8 cellular contexts compared by ENCODE assay signal in the genomic region with DNA sequence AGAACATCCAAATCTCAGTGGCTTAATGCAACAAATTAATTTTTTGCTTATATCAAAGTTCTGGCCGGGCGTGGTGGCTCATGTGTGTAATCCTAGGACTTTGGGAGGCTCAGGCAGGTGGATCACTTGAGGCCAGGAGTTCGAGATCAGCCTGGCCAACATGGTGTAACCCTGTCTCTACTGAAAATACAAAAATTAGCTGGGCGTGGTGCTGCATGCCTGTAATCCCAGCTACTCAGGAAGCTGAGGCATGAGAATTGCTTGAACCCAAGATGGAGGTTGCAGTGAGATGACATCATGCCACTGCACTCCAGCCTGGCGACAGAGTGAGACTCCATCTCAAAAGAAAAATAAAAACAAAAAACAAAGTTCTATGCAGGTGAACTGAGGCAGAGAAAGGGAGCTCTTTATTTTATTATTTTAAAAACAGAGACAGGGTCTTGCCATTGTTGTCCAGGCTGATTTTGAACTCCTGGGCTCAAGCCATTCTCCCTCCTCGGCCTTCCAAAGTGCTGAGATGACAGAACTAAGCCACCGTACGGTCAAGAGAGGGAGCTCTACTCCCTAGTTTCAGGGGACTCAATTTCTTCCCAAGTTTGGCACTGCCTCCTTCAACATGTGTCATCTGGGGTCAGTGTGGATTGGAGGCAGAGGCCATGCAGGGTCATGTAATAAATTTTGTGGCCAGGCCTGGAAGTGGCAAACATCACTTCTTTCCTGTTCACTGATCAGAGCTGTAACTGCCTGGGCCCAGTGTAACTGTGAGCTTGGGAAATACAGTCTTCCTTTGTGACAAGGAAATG. TPM values are rescaled to one million over a fixed set of nuclear protein-coding genes. Genes with fewer than 3 reads are reported as not detected.
DNase-seq lines count a peak whose midpoint lies in the region; ATAC-seq, FAIRE-seq and TF ChIP-seq lines count a peak whose summit lies in the region.

No MANE protein-coding gene starts in this region.

- peaks cover 14% of the 10 kb centered on the region for H3K4me1 Mint-ChIP-seq in MCF 10A (ENCODE audit: insufficient read depth, unreplicated experiment)

- CTCF ChIA-PET in MCF 10A (lab: Yijun Ruan, JAX) (interaction anchor here (0.5 to 2.9 kb wide), 17 partner anchors 10 to 339 kb away, joined by 3 to 9 read pairs (median 4); a partner anchor contains a TSS), K562 (lab: Yijun Ruan, JAX; ENCODE audit: low intra/inter-chr PET ratio) (no interaction called here)

- no peaks in the 10 kb centered on the region for H3K79me2 ChIP-seq in K562 (ENCODE audit: control insufficient read depth, insufficient read depth, low read length)

- in situ Hi-C loops in K562 (cut with MboI) (no loop called here), transverse colon (cut with MboI; ENCODE audit: low pct_ligation_motif_present in 1 of 4, low pct_unique_long_range_greater_than_20kb in 1 of 4, low sequenced_read_pairs in 3 of 4) (loop anchor here (25.0 kb wide), 1 partner anchor 337 kb away; a partner anchor contains a TSS)

- H3K36me3 ChIP-seq in breast epithelium (peaks cover 7% of the 10 kb centered on the region), K562 (ENCODE audit: control insufficient read depth, insufficient read depth, low read length) (peaks cover 3% of the 10 kb centered on the region; the same call in 1 of the 3 replicates), transverse colon (peaks cover 0 to 7% (median 2%) of the 10 kb centered on the region in 4 donors)

- H3K27me3 ChIP-seq in breast epithelium (no peaks in the 10 kb centered on the region), K562 (ENCODE audit: control insufficient read depth in 2 of 2, insufficient read depth in 2 of 2, low read length in 2 of 2) (no peaks in the 10 kb centered on the region), transverse colon (no peaks in the 10 kb centered on the region)

- POLR2A ChIA-PET in MCF 10A (lab: Yijun Ruan, JAX) (interaction anchor here (0.5 to 4.1 kb wide), 4 partner anchors 21 to 340 kb away, joined by 3 to 15 read pairs (median 4); a partner anchor contains a TSS), K562 (lab: Yijun Ruan, JAX) (interaction anchor here (0.7 to 1.7 kb wide), 11 partner anchors 9 to 542 kb away, joined by 3 to 5 read pairs (median 4); a partner anchor contains a TSS)

- peaks cover 44% of the 10 kb centered on the region for H3K36me3 Mint-ChIP-seq in MCF 10A (ENCODE audit: insufficient read depth, unreplicated experiment)

- peak; percentile 83 to 90 for TF ChIP-seq RAD21 in K562 (CRISPR knock-in tag; conservative IDR thresholded peaks at IDR 0.05 in 1 of 2, IDR thresholded peaks at IDR 0.05 in 1 of 2)

- WGBS in K562 (ENCODE audit: insufficient coverage, low coverage, missing lambda C conversion rate) = 45% methylated on average over 8 of the region's 8 CpGs
- WGBS in transverse colon (ENCODE audit: low coverage in 1 of 2), 2 donors = 28 to 60% methylated on average over 4 to 8 of the region's 8 CpGs

- H3K27ac ChIP-seq in breast epithelium = no peak overlapping the region
- no peak overlapping the region for H3K27ac ChIP-seq in K562 (ENCODE audit: extremely low read depth, low read depth, low read length)
- H3K27ac ChIP-seq in transverse colon = peak overlapping the region; percentile 3 to 96 (median 90)

- H3K9me3 ChIP-seq in breast epithelium (no peaks in the 10 kb centered on the region), K562 (replicated peaks; ENCODE audit: control insufficient read depth, insufficient read depth, low read depth, low read length) (no peaks in the 10 kb centered on the region), transverse colon (no peaks in the 10 kb centered on the region)

- H2AFZ ChIP-seq in K562 (ENCODE audit: low read depth, low read length) = no peak overlapping the region

- H3K4me3 ChIP-seq in breast epithelium (no peak overlapping the region), K562 (no peak overlapping the region), transverse colon (no peak overlapping the region)

- FAIRE-seq in K562 (lab: Jason Lieb, UNC) = peak; percentile 89

- H3K4me3 Mint-ChIP-seq in MCF 10A (ENCODE audit: unreplicated experiment) = peak overlapping the region; percentile 87

- peak; percentile 21 for TF ChIP-seq CTCF in MCF 10A (IDR thresholded peaks at IDR 0.05; ENCODE audit: unreplicated experiment)
- no peak for TF ChIP-seq CTCF in breast epithelium (IDR thresholded peaks at IDR 0.05)
- TF ChIP-seq CTCF in K562 (IDR thresholded peaks at IDR 0.05 in 2 of 3, conservative IDR thresholded peaks at IDR 0.05 in 1 of 3; ENCODE audit: insufficient read depth in 2 of 3, low read depth in 1 of 3, low read length in 3 of 3) = peak; percentile 69 to 92 (median 80)
- peak in 4 of 5 experiments; percentile 21 to 34 (median 28) for TF ChIP-seq CTCF in transverse colon (IDR thresholded peaks at IDR 0.05)

- no peaks in the 10 kb centered on the region for H3K9me3 Mint-ChIP-seq in MCF 10A (ENCODE audit: unreplicated experiment)

- no peaks in the 10 kb centered on the region for H3K9me1 ChIP-seq in K562 (ENCODE audit: control insufficient read depth, insufficient read depth, low read length)

- ATAC-seq in K562 (peak; percentile 80), HG02840 (IDR thresholded peaks at IDR 0.05; ENCODE audit: low FRiP score, unreplicated experiment) (no peak)

- TF ChIP-seq EP300 in K562 (IDR thresholded peaks at IDR 0.05; ENCODE audit: low read length) (no peak), transverse colon (IDR thresholded peaks at IDR 0.05; ENCODE audit: low read depth) (no peak)

- peak overlapping the region; percentile 64 for H3K27ac Mint-ChIP-seq in MCF 10A (ENCODE audit: low read depth, unreplicated experiment)

- H3K9ac ChIP-seq in K562 (ENCODE audit: insufficient read depth in 1 of 2, low read depth in 2 of 2, low read length in 2 of 2) = no peak overlapping the region; a peak in 1 of 4 replicates

- TF ChIP-seq POLR2A in breast epithelium (IDR thresholded peaks at IDR 0.05) (no peak), K562 (conservative IDR thresholded peaks at IDR 0.05) (no peak), transverse colon (IDR thresholded peaks at IDR 0.05) (no peak)

- peak; percentile 70 for DNase-seq in MCF 10A (ENCODE audit: unreplicated experiment)
- no peak for DNase-seq in breast epithelium (ENCODE audit: low spot score in 2 of 2)
- peak; percentile 95 for DNase-seq in MV-4-11 (lab: John Stamatoyannopoulos, UW)
- DNase-seq in K562 (ENCODE audit: extremely low read depth in 1 of 4, low spot score in 3 of 4) = peak; percentile 69 to 80 (median 74)
- DNase-seq in kidney tubule cell (ENCODE audit: low spot score) = peak; percentile 83
- DNase-seq in transverse colon = peak; percentile 7
- no peak for DNase-seq in stimulated activated naive CD4-positive, alpha-beta T cell treated with Interleukin-2 at 50 U/mL for 16 hours (lab: John Stamatoyannopoulos, UW)

- H3K4me1 ChIP-seq in breast epithelium (peaks cover 2 to 4% of the 10 kb centered on the region in 2 donors), K562 (replicated peaks in 1 of 2; ENCODE audit: control insufficient read depth in 2 of 2, insufficient read depth in 2 of 2, low read length in 2 of 2) (peaks cover 24 to 37% of the 10 kb centered on the region in 2 experiments; a peak in 4 of 5 replicates), transverse colon (peaks cover 17 to 37% (median 25%) of the 10 kb centered on the region in 4 donors)

- no peaks in the 10 kb centered on the region for H3K27me3 Mint-ChIP-seq in MCF 10A (ENCODE audit: insufficient read depth, unreplicated experiment)

- no peaks in the 10 kb centered on the region for H4K20me1 ChIP-seq in K562 (replicated peaks; ENCODE audit: control insufficient read depth, insufficient read depth, low read length)

- intact Hi-C loops in MCF 10A (cut with micrococcal nuclease) = loop anchor here (5.0 kb wide), 1 partner anchor 337 kb away; a partner anchor contains a TSS
- intact Hi-C loops in breast epithelium (cut with DNase I; ENCODE audit: low total_unique reads) = no loop called here
- intact Hi-C loops in K562 (cut with micrococcal nuclease) = loop anchor here (1.0 to 10.0 kb wide), 5 partner anchors 136 to 860 kb away; no protein-coding TSS in a partner anchor
- intact Hi-C loops in transverse colon (cut with DNase I; ENCODE audit: low total_unique reads) = no loop called here

- BruUV-seq in MCF 10A (replicated peaks; lab: Mats Ljungman, UMichigan) = no TSS peak
- BruUV-seq in K562 (replicated peaks; lab: Mats Ljungman, UMichigan) = no TSS peak

- no peak overlapping the region; the same call in 1 of the 2 replicates for H3K4me2 ChIP-seq in K562 (ENCODE audit: insufficient read depth, low read length)

RNA-seq across cellular contexts. Expression of a gene that starts 2.4 kb away (rescaled TPM):
- total RNA-seq in MCF 10A (2022) (22.2 and 27.8 TPM in 2 replicates), breast epithelium (10 to 100 TPM; 21.8 to 31.9 (median 23.6) TPM), K562 (2014; rRNA removed) (10.6 and 12.9 TPM in 2 replicates), K562 (2014; rRNA removed; fragmentation: Illumina TruSeq; extraction: Trizol) (9.1 and 10.3 TPM in 2 replicates), K562 (2015; rRNA removed; fragmentation: Illumina TruSeq; extraction: Trizol) (13.3 and 13.8 TPM in 2 replicates), K562 (2021) (13.8 and 14.3 TPM in 2 replicates), transverse colon (10 to 100 TPM; 31.6 to 43.8 (median 37.4) TPM)
- 7.9 and 18.9 TPM in 2 replicates for total RNA-seq in K562 (2011; cell fraction: chromatin; rRNA removed; ENCODE audit: low replicate concordance)
- total RNA-seq in K562 (2011; cell fraction: nucleolus; rRNA removed) = 18.3 and 25.7 TPM in 2 replicates
- total RNA-seq in K562 (2011; cell fraction: nucleoplasm; rRNA removed) = 16.6 and 17.8 TPM in 2 replicates
- polyA plus RNA-seq in K562 (2011; rRNA removed) (12.0 and 12.8 TPM in 2 replicates), K562 (2014; fragmentation: Illumina TruSeq; extraction: Trizol) (7.7 and 9.4 TPM in 2 replicates), K562 (2014; fragmentation: Nextera tagmentation; extraction: Ambion mirVana) (1 to 10 TPM in 1 of 2 experiments, under 1 TPM in 1; 0.08 to 1.1 TPM), K562 (2014; rRNA removed) (9.7 and 10.1 TPM in 2 replicates)
- polyA plus RNA-seq in K562 (2011; cell fraction: cytosol; rRNA removed) = 9.7 and 13.6 TPM in 2 replicates
- 7.2 and 7.7 TPM in 2 replicates for polyA plus RNA-seq in K562 (2011; cell fraction: nucleus; rRNA removed)
- polyA plus RNA-seq in K562 (2012) = 12.2 and 28.1 TPM in 2 replicates
- polyA minus RNA-seq in K562 (2011; rRNA and poly(A)+ RNA removed) = 13.7 and 15.8 TPM in 2 replicates
- 9.4 and 9.5 TPM in 2 replicates for polyA minus RNA-seq in K562 (2011; cell fraction: cytosol; rRNA and poly(A)+ RNA removed)
- 5.8 and 8.3 TPM in 2 replicates for polyA minus RNA-seq in K562 (2011; cell fraction: nucleus; rRNA and poly(A)+ RNA removed)

RNA-seq across cellular contexts. Expression of a gene that starts 21.4 kb away (rescaled TPM):
- total RNA-seq in MCF 10A (2022) (166 and 189 TPM in 2 replicates), breast epithelium (100 to 1,000 TPM in 2 of 3 donors, 10 to 100 TPM in 1; 85.0 to 151 (median 149) TPM), K562 (2014; rRNA removed) (303 and 359 TPM in 2 replicates), K562 (2014; rRNA removed; fragmentation: Illumina TruSeq; extraction: Trizol) (320 and 326 TPM in 2 replicates), K562 (2015; rRNA removed; fragmentation: Illumina TruSeq; extraction: Trizol) (273 and 287 TPM in 2 replicates), K562 (2021) (304 and 329 TPM in 2 replicates), transverse colon (100 to 1,000 TPM in 3 of 4 donors, 10 to 100 TPM in 1; 69.9 to 284 (median 230) TPM)
- 79.2 and 130 TPM in 2 replicates for total RNA-seq in K562 (2011; cell fraction: chromatin; rRNA removed; ENCODE audit: low replicate concordance)
- total RNA-seq in K562 (2011; cell fraction: nucleolus; rRNA removed) = 76.4 and 80.7 TPM in 2 replicates
- total RNA-seq in K562 (2011; cell fraction: nucleoplasm; rRNA removed) = 109 and 165 TPM in 2 replicates
- polyA plus RNA-seq in K562 (2011; rRNA removed) (540 and 563 TPM in 2 replicates), K562 (2014; fragmentation: Illumina TruSeq; extraction: Trizol) (220 and 292 TPM in 2 replicates), K562 (2014; fragmentation: Nextera tagmentation; extraction: Ambion mirVana) (1,000 to 10,000 TPM; 1,937 to 2,075 TPM), K562 (2014; rRNA removed) (465 and 510 TPM in 2 replicates)
- 1,462 and 1,579 TPM in 2 replicates for polyA plus RNA-seq in K562 (2011; cell fraction: cytosol; rRNA removed)
- polyA plus RNA-seq in K562 (2011; cell fraction: nucleus; rRNA removed) = 200 and 270 TPM in 2 replicates
- 195 and 484 TPM in 2 replicates for polyA plus RNA-seq in K562 (2012)
- polyA minus RNA-seq in K562 (2011; rRNA and poly(A)+ RNA removed) = 64.1 and 78.0 TPM in 2 replicates
- 36.6 and 38.4 TPM in 2 replicates for polyA minus RNA-seq in K562 (2011; cell fraction: cytosol; rRNA and poly(A)+ RNA removed)
- 20.3 and 43.4 TPM in 2 replicates for polyA minus RNA-seq in K562 (2011; cell fraction: nucleus; rRNA and poly(A)+ RNA removed)

RNA-seq across cellular contexts. Expression of a gene that starts 34.5 kb away (rescaled TPM):
- total RNA-seq in MCF 10A (2022) (0.26 TPM in 1 of 2 replicates, not detected in the other), breast epithelium (10 to 100 TPM in 1 of 3 donors, 1 to 10 TPM in 2; 6.9 to 13.1 (median 7.6) TPM), K562 (2014; rRNA removed) (not detected in 2 replicates), K562 (2014; rRNA removed; fragmentation: Illumina TruSeq; extraction: Trizol) (not detected in 2 replicates), K562 (2015; rRNA removed; fragmentation: Illumina TruSeq; extraction: Trizol) (not detected in 2 replicates), K562 (2021) (0.16 TPM in 1 of 2 replicates, not detected in the other), transverse colon (10 to 100 TPM in 1 of 4 donors, 1 to 10 TPM in 3; 4.1 to 19.9 (median 7.1) TPM)
- total RNA-seq in K562 (2011; cell fraction: chromatin; rRNA removed; ENCODE audit: low replicate concordance) = not detected in 2 replicates
- total RNA-seq in K562 (2011; cell fraction: nucleolus; rRNA removed) = not detected in 2 replicates
- not detected in 2 replicates for total RNA-seq in K562 (2011; cell fraction: nucleoplasm; rRNA removed)
- polyA plus RNA-seq in K562 (2011; rRNA removed) (not detected in 2 replicates), K562 (2014; fragmentation: Illumina TruSeq; extraction: Trizol) (not detected in 2 replicates), K562 (2014; fragmentation: Nextera tagmentation; extraction: Ambion mirVana) (not detected), K562 (2014; rRNA removed) (not detected in 2 replicates)
- polyA plus RNA-seq in K562 (2011; cell fraction: cytosol; rRNA removed) = not detected in 2 replicates
- polyA plus RNA-seq in K562 (2011; cell fraction: nucleus; rRNA removed) = 0.18 TPM in 1 of 2 replicates, not detected in the other
- polyA plus RNA-seq in K562 (2012) = not detected in 2 replicates
- polyA minus RNA-seq in K562 (2011; rRNA and poly(A)+ RNA removed) = not detected in 2 replicates
- polyA minus RNA-seq in K562 (2011; cell fraction: cytosol; rRNA and poly(A)+ RNA removed) = not detected in 2 replicates
- not detected in 2 replicates for polyA minus RNA-seq in K562 (2011; cell fraction: nucleus; rRNA and poly(A)+ RNA removed)

Comparison
In these comparisons a context has a peak if more than half of its experiments do, and no peak if none do; other contexts are left out.
1. DNase-seq: peak in MCF 10A (single experiment), MV-4-11 (single experiment), K562 (4 of 4), kidney tubule cell (single experiment) and transverse colon (single experiment); none in breast epithelium (0 of 2) and stimulated activated naive CD4-positive, alpha-beta T cell treated with Interleukin-2 at 50 U/mL for 16 hours (single experiment).
2. CTCF ChIP-seq: peak in MCF 10A (single experiment), K562 (3 of 3) and transverse colon (4 of 5); none in breast epithelium (0 of 3).
3. intact Hi-C loops: an anchor here in MCF 10A (5.0 kb wide) and K562 (1.0 to 10.0 kb wide); none called in breast epithelium and transverse colon.
4. H3K27ac ChIP-seq: peak in transverse colon (4 of 4); none in breast epithelium (0 of 2) and K562 (single experiment).